In genomic region chr17:40864661-40865380, GRCh38 we compare ENCODE assay signal across 26 cellular contexts. TPM values are rescaled to one million over a fixed set of nuclear protein-coding genes. Genes with fewer than 3 reads are reported as not detected.
DNase-seq lines count a peak whose midpoint lies in the region; TF ChIP-seq lines count a peak whose summit lies in the region.
"Had no signal": no experiment of that assay in that cellular context is flagged by ENCODE, and none has a peak within 500 bp of the region (broad histone marks: within the 10 kb centered on the region; RNA-seq: fewer than 3 reads in every experiment).

No MANE protein-coding gene starts in this region.

- peak overlapping the region; percentile 18 for H3K27ac ChIP-seq in osteoblast (ENCODE audit: low read depth, low read length)
- H3K27ac ChIP-seq: BLaER1 treated with 17β-estradiol and CSF1 and Interleukin-3, amounts not matched to agents 10 nM and 100 nM; HL-60; Peyer's patch had no signal

- DNase-seq in AG20443 (ENCODE audit: low spot score) = peak; percentile 16
- peak; percentile 30 for DNase-seq in SK-MEL-5 (ENCODE audit: low read depth, low spot score)
- DNase-seq in fibroblast of mammary gland (ENCODE audit: low read depth) = peak; percentile 38
- DNase-seq in osteoblast (ENCODE audit: insufficient read length, low spot score, missing footprints) = peak; percentile 80
- no peak for DNase-seq in superior temporal gyrus (ENCODE audit: extremely low spot score)
- no peak for DNase-seq in germinal center (ENCODE audit: low spot score)
- no peak for DNase-seq in medulla oblongata (ENCODE audit: extremely low spot score)
- DNase-seq in GM13976 (ENCODE audit: low spot score) = no peak
- DNase-seq: Calu3; CD8-positive, alpha-beta T cell; DMS53; GF-D8; GOT3; HCEC 1CT; Karpas-422; NCI-H1694; NCI-H2081; NCI-H2171 treated with DMSO at 0.1 percent for 48 hours; NCI-H524 treated with DMSO at 0.1 percent for 48 hours; Peyer's patch had no signal

- H2AFZ ChIP-seq in osteoblast (ENCODE audit: low read length) = peak overlapping the region; percentile 83

- H3K4me3 ChIP-seq in fibroblast of mammary gland (ENCODE audit: control insufficient read depth, low read depth, low read length) (no peak overlapping the region), osteoblast (ENCODE audit: insufficient read depth, low read length) (no peak overlapping the region)
- H3K4me3 ChIP-seq: BLaER1 treated with 17β-estradiol and CSF1 and Interleukin-3, amounts not matched to agents 10 nM and 100 nM; Peyer's patch had no signal

- H3K36me3 ChIP-seq in osteoblast (ENCODE audit: insufficient read depth, low read length) = no peaks in the 10 kb centered on the region
- H3K36me3 ChIP-seq: BLaER1 treated with 17β-estradiol and CSF1 and Interleukin-3, amounts not matched to agents 10 nM and 100 nM had no signal

- in situ Hi-C loops in SK-MEL-5 (cut with HindIII; ENCODE audit: low pct_unique_long_range_greater_than_20kb, low sequenced_read_pairs) (no loop called here), GM13976 (cut with MboI; ENCODE audit: low sequenced_read_pairs, unreplicated experiment) (no loop called here)

- H4K20me1 ChIP-seq in osteoblast (ENCODE audit: insufficient read depth, low read length) = no peaks in the 10 kb centered on the region
- H4K20me1 ChIP-seq: BLaER1 treated with 17β-estradiol and CSF1 and Interleukin-3, amounts not matched to agents 10 nM and 100 nM had no signal

- no peaks in the 10 kb centered on the region for H3K27me3 ChIP-seq in osteoblast (ENCODE audit: insufficient read depth, low read length)
- H3K27me3 ChIP-seq: BLaER1 treated with 17β-estradiol and CSF1 and Interleukin-3, amounts not matched to agents 10 nM and 100 nM; Peyer's patch had no signal

- H3K4me1 ChIP-seq in osteoblast (ENCODE audit: insufficient read depth, low read length) = peaks cover 6% of the 10 kb centered on the region
- H3K4me1 ChIP-seq: Peyer's patch had no signal

- no peak overlapping the region for H3K4me2 ChIP-seq in osteoblast (ENCODE audit: insufficient read depth, low read length)

- H3K9me3 ChIP-seq in osteoblast (ENCODE audit: low read depth, low read length) = no peaks in the 10 kb centered on the region
- H3K9me3 ChIP-seq: BLaER1 treated with 17β-estradiol and CSF1 and Interleukin-3, amounts not matched to agents 10 nM and 100 nM; Peyer's patch had no signal

- TF ChIP-seq CTCF in fibroblast of mammary gland (conservative IDR thresholded peaks at IDR 0.05; ENCODE audit: control insufficient read depth, insufficient read depth, low read depth, low read length) = no peak
- TF ChIP-seq CTCF in osteoblast (IDR thresholded peaks at IDR 0.05; ENCODE audit: extremely low read depth, low read depth, low read length) = no peak
- TF ChIP-seq CTCF in GM13976 (IDR thresholded peaks at IDR 0.05; ENCODE audit: borderline replicate concordance, control extremely low read depth, extremely low read depth, insufficient read depth, missing control alignments) = no peak

- H3K79me2 ChIP-seq in osteoblast (ENCODE audit: insufficient read depth, low read length) = no peaks in the 10 kb centered on the region

RNA-seq across cellular contexts. Expression of gene KRT12, which starts 2.2 kb away (rescaled TPM):
- total RNA-seq in SK-MEL-5 (2014; rRNA removed; shearing (Covaris generic)) = 0.59 and 0.82 TPM in 2 replicates
- 0.58 TPM in 1 of 2 replicates, not detected in the other for polyA plus RNA-seq in SK-MEL-5 (2015; cell fraction: cytosol; rRNA removed)
- not detected in 2 replicates for polyA plus RNA-seq in SK-MEL-5 (2015; cell fraction: nucleus; rRNA removed)
- total RNA-seq in osteoblast = not detected in 2 replicates
- total RNA-seq: A673; CD8-positive, alpha-beta T cell; MCF 10A; OCI-LY7 had no signal
- polyA plus RNA-seq: IgD-negative memory B cell had no signal

RNA-seq across cellular contexts. Expression of gene KRT20, which starts 20.2 kb away (rescaled TPM):
- total RNA-seq in SK-MEL-5 (2014; rRNA removed; shearing (Covaris generic)) = not detected in 2 replicates
- not detected in 2 replicates for polyA plus RNA-seq in SK-MEL-5 (2015; cell fraction: cytosol; rRNA removed)
- not detected in 2 replicates for polyA plus RNA-seq in SK-MEL-5 (2015; cell fraction: nucleus; rRNA removed)
- not detected in 2 replicates for total RNA-seq in osteoblast
- total RNA-seq: A673; CD8-positive, alpha-beta T cell; MCF 10A; OCI-LY7 had no signal
- polyA plus RNA-seq: IgD-negative memory B cell had no signal

RNA-seq across cellular contexts. Expression of gene KRT10, which starts 42.4 kb away (rescaled TPM):
- total RNA-seq in SK-MEL-5 (2014; rRNA removed; shearing (Covaris generic)) = 8.1 and 15.9 TPM in 2 replicates
- 36.8 and 39.2 TPM in 2 replicates for polyA plus RNA-seq in SK-MEL-5 (2015; cell fraction: cytosol; rRNA removed)
- 1.1 and 6.5 TPM in 2 replicates for polyA plus RNA-seq in SK-MEL-5 (2015; cell fraction: nucleus; rRNA removed)
- total RNA-seq in osteoblast = 2.2 and 2.4 TPM in 2 replicates

Comparison
In these comparisons a context has a peak if more than half of its experiments do, and no peak if none do; other contexts are left out.
1. DNase-seq: peak in AG20443 (single experiment), SK-MEL-5 (single experiment), fibroblast of mammary gland (single experiment) and osteoblast (single experiment); none in superior temporal gyrus (single experiment), germinal center (single experiment), medulla oblongata (single experiment) and GM13976 (single experiment).